In the genomic region with DNA sequence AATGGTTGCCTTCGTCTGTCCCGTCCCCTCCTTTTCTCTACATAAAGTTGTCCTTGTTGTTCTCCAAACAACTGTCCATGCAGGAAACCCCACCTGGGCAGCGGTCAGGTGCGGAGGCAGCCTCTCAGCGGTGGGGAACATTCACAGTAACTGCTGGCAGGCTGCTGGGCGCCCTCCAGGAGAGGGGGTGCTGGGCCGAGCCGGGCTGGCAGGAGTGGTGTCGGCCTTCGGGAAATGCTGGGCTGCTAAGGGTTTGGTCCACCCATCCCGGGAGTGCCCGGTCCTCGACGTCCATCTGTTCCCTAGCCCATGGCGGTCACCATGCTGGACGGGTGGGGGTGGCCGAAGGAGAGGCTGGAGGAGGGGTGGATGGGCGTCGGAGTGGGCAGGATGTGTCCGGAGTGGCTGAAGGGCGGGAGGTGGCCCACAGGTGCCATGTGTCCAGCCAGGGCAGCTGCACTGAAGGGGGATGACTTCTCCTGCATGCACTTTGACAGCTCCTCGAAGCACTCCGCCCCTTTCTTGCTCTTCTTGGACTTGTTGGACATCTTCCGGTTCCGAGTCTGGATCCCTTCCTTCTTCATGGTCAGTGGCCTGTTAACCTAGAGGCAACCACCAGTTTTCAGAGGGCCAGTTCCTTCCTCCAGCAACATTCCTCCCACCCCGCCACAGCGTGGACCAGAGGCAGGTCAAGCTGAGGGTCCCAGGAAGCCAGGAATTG, we compare ENCODE assay signal across 1 cellular context.
TF ChIP-seq lines count a peak whose summit lies in the region.

No MANE protein-coding gene starts in this region.

TF ChIP-seq in K562, 482 proteins besides CTCF, POLR2A, EP300 and RAD21:
- TF ChIP-seq POLR2G (IDR thresholded peaks at IDR 0.05; ENCODE audit: low read depth, low read length) (peak; percentile 72), RBFOX2 (IDR thresholded peaks at IDR 0.05; ENCODE audit: low read depth, low read length) (peak; percentile 79), FIP1L1 (IDR thresholded peaks at IDR 0.05; ENCODE audit: low read depth, low read length, poor library complexity, severe bottlenecking) (peak; percentile 38), ESRRA (IDR thresholded peaks at IDR 0.05; ENCODE audit: borderline replicate concordance, low read depth) (no peak), GATAD2B (IDR thresholded peaks at IDR 0.05; ENCODE audit: borderline replicate concordance) (no peak), RBM22 (IDR thresholded peaks at IDR 0.05; ENCODE audit: low read depth, low read length, poor library complexity, severe bottlenecking) (peak; percentile 30)
- TF ChIP-seq, protein P1, sequence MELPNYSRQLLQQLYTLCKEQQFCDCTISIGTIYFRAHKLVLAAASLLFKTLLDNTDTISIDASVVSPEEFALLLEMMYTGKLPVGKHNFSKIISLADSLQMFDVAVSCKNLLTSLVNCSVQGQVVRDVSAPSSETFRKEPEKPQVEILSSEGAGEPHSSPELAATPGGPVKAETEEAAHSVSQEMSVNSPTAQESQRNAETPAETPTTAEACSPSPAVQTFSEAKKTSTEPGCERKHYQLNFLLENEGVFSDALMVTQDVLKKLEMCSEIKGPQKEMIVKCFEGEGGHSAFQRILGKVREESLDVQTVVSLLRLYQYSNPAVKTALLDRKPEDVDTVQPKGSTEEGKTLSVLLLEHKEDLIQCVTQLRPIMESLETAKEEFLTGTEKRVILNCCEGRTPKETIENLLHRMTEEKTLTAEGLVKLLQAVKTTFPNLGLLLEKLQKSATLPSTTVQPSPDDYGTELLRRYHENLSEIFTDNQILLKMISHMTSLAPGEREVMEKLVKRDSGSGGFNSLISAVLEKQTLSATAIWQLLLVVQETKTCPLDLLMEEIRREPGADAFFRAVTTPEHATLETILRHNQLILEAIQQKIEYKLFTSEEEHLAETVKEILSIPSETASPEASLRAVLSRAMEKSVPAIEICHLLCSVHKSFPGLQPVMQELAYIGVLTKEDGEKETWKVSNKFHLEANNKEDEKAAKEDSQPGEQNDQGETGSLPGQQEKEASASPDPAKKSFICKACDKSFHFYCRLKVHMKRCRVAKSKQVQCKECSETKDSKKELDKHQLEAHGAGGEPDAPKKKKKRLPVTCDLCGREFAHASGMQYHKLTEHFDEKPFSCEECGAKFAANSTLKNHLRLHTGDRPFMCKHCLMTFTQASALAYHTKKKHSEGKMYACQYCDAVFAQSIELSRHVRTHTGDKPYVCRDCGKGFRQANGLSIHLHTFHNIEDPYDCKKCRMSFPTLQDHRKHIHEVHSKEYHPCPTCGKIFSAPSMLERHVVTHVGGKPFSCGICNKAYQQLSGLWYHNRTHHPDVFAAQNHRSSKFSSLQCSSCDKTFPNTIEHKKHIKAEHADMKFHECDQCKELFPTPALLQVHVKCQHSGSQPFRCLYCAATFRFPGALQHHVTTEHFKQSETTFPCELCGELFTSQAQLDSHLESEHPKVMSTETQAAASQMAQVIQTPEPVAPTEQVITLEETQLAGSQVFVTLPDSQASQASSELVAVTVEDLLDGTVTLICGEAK (IDR thresholded peaks at IDR 0.05) = peak; percentile 56; the same call in 1 of the 2 replicates
- TF ChIP-seq, protein P1 (CRISPR knock-in tag; IDR thresholded peaks at IDR 0.05) = peak; percentile 48; the same call in 1 of the 2 replicates
- TF ChIP-seq, protein P2, sequence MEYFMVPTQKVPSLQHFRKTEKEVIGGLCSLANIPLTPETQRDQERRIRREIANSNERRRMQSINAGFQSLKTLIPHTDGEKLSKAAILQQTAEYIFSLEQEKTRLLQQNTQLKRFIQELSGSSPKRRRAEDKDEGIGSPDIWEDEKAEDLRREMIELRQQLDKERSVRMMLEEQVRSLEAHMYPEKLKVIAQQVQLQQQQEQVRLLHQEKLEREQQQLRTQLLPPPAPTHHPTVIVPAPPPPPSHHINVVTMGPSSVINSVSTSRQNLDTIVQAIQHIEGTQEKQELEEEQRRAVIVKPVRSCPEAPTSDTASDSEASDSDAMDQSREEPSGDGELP (CRISPR knock-in tag; IDR thresholded peaks at IDR 0.05; ENCODE audit: borderline replicate concordance) = 0 out of 2 replicates have a peak, but pooled peaks have one; percentile 11
